1 cellular context compared by ENCODE assay signal in the genomic region with DNA sequence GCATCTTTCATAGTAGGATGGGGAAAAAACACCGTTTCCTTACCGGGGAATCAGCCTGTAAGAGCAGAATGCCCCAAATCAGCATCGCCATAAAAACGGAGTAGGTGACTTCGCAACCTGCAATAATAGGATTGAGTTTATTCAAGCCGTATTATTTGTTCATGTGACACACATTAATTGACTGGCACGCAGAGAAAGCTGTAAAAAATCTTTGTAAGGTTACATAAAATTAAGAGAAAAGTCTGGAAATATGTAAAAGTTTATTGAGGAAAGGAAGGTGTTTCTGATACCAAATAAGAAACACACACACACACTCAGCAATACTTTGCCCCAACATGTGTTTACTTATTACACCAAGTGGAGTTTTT.
A peak's percentile ranks its signal among the peaks of the same experiment; 100 is the strongest.
TF ChIP-seq lines count a peak whose summit lies in the region.

No MANE protein-coding gene starts in this region.

TF ChIP-seq in HepG2, 621 proteins besides CTCF, POLR2A, EP300 and RAD21 (continued from another document):
- TF ChIP-seq THAP11 (CRISPR knock-in tag; IDR thresholded peaks at IDR 0.05) (no peak), ATF7 (IDR thresholded peaks at IDR 0.05) (no peak), ATF7 (CRISPR knock-in tag; IDR thresholded peaks at IDR 0.05) (no peak), ZNF547 (CRISPR knock-in tag; IDR thresholded peaks at IDR 0.05) (no peak), MXI1 (IDR thresholded peaks at IDR 0.05; ENCODE audit: borderline replicate concordance, low read depth, low read length) (no peak), MIXL1 (CRISPR knock-in tag; IDR thresholded peaks at IDR 0.05) (no peak), ZSCAN12 (CRISPR knock-in tag; IDR thresholded peaks at IDR 0.05) (0 out of 2 replicates have a peak, but pooled peaks have one; percentile 10), NCOA1 (CRISPR knock-in tag; IDR thresholded peaks at IDR 0.05) (no peak), ZNF549 (CRISPR knock-in tag; IDR thresholded peaks at IDR 0.05) (no peak), WIZ (CRISPR knock-in tag; IDR thresholded peaks at IDR 0.05) (no peak), CENPT (CRISPR knock-in tag; IDR thresholded peaks at IDR 0.05; ENCODE audit: low read depth) (no peak), MEF2D (CRISPR knock-in tag; IDR thresholded peaks at IDR 0.05) (peak; percentile 1; the same call in 1 of the 2 replicates), ZNF143 (CRISPR knock-in tag; IDR thresholded peaks at IDR 0.05) (no peak), NFIB (CRISPR knock-in tag; IDR thresholded peaks at IDR 0.05; ENCODE audit: borderline replicate concordance) (no peak), TCF7L2 (IDR thresholded peaks at IDR 0.05; ENCODE audit: low read depth, low read length) (no peak), ZNF44 (CRISPR knock-in tag; IDR thresholded peaks at IDR 0.05) (no peak), SP5 (CRISPR knock-in tag; IDR thresholded peaks at IDR 0.05; ENCODE audit: borderline replicate concordance, low read depth) (no peak), ELF4 (CRISPR knock-in tag; IDR thresholded peaks at IDR 0.05; ENCODE audit: borderline replicate concordance) (no peak), RFX3 (CRISPR knock-in tag; IDR thresholded peaks at IDR 0.05) (0 out of 2 replicates have a peak, but pooled peaks have one; percentile 3)
- TF ChIP-seq, protein P1, sequence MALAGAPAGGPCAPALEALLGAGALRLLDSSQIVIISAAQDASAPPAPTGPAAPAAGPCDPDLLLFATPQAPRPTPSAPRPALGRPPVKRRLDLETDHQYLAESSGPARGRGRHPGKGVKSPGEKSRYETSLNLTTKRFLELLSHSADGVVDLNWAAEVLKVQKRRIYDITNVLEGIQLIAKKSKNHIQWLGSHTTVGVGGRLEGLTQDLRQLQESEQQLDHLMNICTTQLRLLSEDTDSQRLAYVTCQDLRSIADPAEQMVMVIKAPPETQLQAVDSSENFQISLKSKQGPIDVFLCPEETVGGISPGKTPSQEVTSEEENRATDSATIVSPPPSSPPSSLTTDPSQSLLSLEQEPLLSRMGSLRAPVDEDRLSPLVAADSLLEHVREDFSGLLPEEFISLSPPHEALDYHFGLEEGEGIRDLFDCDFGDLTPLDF (CRISPR knock-in tag; IDR thresholded peaks at IDR 0.05), result peak; percentile 13; the same call in 1 of the 2 replicates
- TF ChIP-seq, protein P2, sequence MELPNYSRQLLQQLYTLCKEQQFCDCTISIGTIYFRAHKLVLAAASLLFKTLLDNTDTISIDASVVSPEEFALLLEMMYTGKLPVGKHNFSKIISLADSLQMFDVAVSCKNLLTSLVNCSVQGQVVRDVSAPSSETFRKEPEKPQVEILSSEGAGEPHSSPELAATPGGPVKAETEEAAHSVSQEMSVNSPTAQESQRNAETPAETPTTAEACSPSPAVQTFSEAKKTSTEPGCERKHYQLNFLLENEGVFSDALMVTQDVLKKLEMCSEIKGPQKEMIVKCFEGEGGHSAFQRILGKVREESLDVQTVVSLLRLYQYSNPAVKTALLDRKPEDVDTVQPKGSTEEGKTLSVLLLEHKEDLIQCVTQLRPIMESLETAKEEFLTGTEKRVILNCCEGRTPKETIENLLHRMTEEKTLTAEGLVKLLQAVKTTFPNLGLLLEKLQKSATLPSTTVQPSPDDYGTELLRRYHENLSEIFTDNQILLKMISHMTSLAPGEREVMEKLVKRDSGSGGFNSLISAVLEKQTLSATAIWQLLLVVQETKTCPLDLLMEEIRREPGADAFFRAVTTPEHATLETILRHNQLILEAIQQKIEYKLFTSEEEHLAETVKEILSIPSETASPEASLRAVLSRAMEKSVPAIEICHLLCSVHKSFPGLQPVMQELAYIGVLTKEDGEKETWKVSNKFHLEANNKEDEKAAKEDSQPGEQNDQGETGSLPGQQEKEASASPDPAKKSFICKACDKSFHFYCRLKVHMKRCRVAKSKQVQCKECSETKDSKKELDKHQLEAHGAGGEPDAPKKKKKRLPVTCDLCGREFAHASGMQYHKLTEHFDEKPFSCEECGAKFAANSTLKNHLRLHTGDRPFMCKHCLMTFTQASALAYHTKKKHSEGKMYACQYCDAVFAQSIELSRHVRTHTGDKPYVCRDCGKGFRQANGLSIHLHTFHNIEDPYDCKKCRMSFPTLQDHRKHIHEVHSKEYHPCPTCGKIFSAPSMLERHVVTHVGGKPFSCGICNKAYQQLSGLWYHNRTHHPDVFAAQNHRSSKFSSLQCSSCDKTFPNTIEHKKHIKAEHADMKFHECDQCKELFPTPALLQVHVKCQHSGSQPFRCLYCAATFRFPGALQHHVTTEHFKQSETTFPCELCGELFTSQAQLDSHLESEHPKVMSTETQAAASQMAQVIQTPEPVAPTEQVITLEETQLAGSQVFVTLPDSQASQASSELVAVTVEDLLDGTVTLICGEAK (IDR thresholded peaks at IDR 0.05), result no peak
- TF ChIP-seq, protein P2 (CRISPR knock-in tag; IDR thresholded peaks at IDR 0.05), result no peak
